In genomic region chr12:10689146-10689545, GRCh38 we compare ENCODE assay signal across 7 cellular contexts. TPM values are rescaled to one million over a fixed set of nuclear protein-coding genes. Genes with fewer than 3 reads are reported as not detected.
"Had no signal": no experiment of that assay in that cellular context is flagged by ENCODE, and none has a peak within 500 bp of the region (broad histone marks: within the 10 kb centered on the region; RNA-seq: fewer than 3 reads in every experiment).

No MANE protein-coding gene starts in this region.

- DNase-seq: IMR-90, KBM-7, KG1 had no signal

- H3K4me3 ChIP-seq: K562 had no signal

- ATAC-seq: HepG2, K562 had no signal

- H3K4me3 Mint-ChIP-seq: IgD-negative memory B cell had no signal

- H3K27ac ChIP-seq: HL-60 had no signal

- H3K27ac Mint-ChIP-seq: IgD-negative memory B cell had no signal

- H3K4me1 Mint-ChIP-seq: IgD-negative memory B cell had no signal

RNA-seq across cellular contexts. Expression of gene STYK1, which starts 15.3 kb away (rescaled TPM):
- total RNA-seq: HepG2 had no signal
- polyA plus RNA-seq: HepG2, IgD-negative memory B cell had no signal
